8 cellular contexts compared by ENCODE assay signal in the genomic region with DNA sequence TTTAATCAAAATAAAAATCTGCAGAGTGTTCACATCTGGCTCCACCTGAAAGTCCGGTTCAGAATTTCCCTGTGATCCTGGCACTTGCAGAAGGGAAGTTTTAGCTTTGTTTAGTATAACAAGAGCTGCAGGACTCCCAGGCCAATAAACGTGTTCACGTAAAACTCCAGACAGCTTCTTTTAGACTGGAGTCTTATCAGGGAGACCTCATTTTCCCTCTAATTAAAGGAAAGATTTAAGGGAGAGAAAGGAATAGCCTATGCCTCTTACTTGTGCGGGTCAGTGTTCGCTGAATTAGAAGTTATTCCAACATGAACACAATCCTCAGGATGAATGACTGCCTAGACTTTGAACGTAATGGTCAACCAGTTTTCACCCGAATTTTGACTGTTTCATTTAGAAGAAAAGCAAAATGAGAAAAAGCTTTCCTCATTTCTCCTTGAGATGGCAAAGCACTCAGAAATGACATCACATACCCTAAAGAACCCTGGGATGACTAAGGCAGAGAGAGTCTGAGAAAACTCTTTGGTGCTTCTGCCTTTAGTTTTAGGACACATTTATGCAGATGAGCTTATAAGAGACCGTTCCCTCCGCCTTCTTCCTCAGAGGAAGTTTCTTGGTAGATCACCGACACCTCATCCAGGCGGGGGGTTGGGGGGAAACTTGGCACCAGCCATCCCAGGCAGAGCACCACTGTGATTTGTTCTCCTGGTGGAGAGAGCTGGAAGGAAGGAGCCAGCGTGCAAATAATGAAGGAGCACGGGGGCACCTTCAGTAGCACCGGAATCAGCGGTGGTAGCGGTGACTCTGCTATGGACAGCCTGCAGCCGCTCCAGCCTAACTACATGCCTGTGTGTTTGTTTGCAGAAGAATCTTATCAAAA.
DNase-seq lines count a peak whose midpoint lies in the region; ATAC-seq and TF ChIP-seq lines count a peak whose summit lies in the region.

No MANE protein-coding gene starts in this region.

- DNase-seq in GM04504 (ENCODE audit: low read depth) (peak; percentile 81), choroid plexus epithelial cell (ENCODE audit: low read depth) (peak; percentile 90), kidney epithelial cell (ENCODE audit: low read depth) (peak; percentile 19), NCI-H2081 (lab: John Stamatoyannopoulos, UW) (no peak)
- peak; percentile 28 for DNase-seq in T-helper 2 cell treated with Interferon-gamma antibody and Interleukin-4, amounts not matched to agents 5 μg/mL and 100 μg/mL, for 36 hours (ENCODE audit: low spot score)
- peak; percentile 27 to 31 for DNase-seq in stimulated activated CD4-positive, alpha-beta T cell treated with anti-CD3 and anti-CD28 coated beads, Interleukin-15, amount 100 ng/mL, for 48 hours (ENCODE audit: low read depth in 2 of 2)

- no peaks in the 10 kb centered on the region for H3K27me3 ChIP-seq in kidney epithelial cell (ENCODE audit: control insufficient read depth, insufficient read depth, low read length)

- H3K4me3 Mint-ChIP-seq in T-helper 2 cell treated with Interferon-gamma antibody and Interleukin-4, amounts not matched to agents 5 μg/mL and 100 μg/mL, for 36 hours: peak overlapping the region; percentile 95

- H3K4me1 Mint-ChIP-seq in T-helper 2 cell treated with Interferon-gamma antibody and Interleukin-4, amounts not matched to agents 5 μg/mL and 100 μg/mL, for 36 hours (ENCODE audit: low read depth): peaks cover 68% of the 10 kb centered on the region

- peaks cover 18% of the 10 kb centered on the region for H3K36me3 Mint-ChIP-seq in T-helper 2 cell treated with Interferon-gamma antibody and Interleukin-4, amounts not matched to agents 5 μg/mL and 100 μg/mL, for 36 hours (ENCODE audit: low read depth)

- H3K27me3 Mint-ChIP-seq in T-helper 2 cell treated with Interferon-gamma antibody and Interleukin-4, amounts not matched to agents 5 μg/mL and 100 μg/mL, for 36 hours (ENCODE audit: low read depth): peaks cover 8% of the 10 kb centered on the region

- TF ChIP-seq CTCF in choroid plexus epithelial cell (conservative IDR thresholded peaks at IDR 0.05; ENCODE audit: low read depth, low read length) (peak; percentile 60), kidney epithelial cell (IDR thresholded peaks at IDR 0.05; ENCODE audit: insufficient read depth, low read length, poor library complexity, severe bottlenecking) (peak; percentile 22)

- H3K4me3 ChIP-seq in choroid plexus epithelial cell (ENCODE audit: low read depth, low read length) (peak overlapping the region; percentile 63), kidney epithelial cell (ENCODE audit: low read depth, low read length) (peak overlapping the region; percentile 33)

- peak; percentile 22 for ATAC-seq in HG02852 (IDR thresholded peaks at IDR 0.05; ENCODE audit: unreplicated experiment)
- ATAC-seq in HG03354 (IDR thresholded peaks at IDR 0.05; ENCODE audit: poor library complexity, severe bottlenecking, unreplicated experiment): no peak

- peak overlapping the region; percentile 84 for H3K27ac Mint-ChIP-seq in T-helper 2 cell treated with Interferon-gamma antibody and Interleukin-4, amounts not matched to agents 5 μg/mL and 100 μg/mL, for 36 hours

- no peaks in the 10 kb centered on the region for H3K36me3 ChIP-seq in kidney epithelial cell (ENCODE audit: control insufficient read depth, insufficient read depth, low read length)

- no peaks in the 10 kb centered on the region for H3K9me3 Mint-ChIP-seq in T-helper 2 cell treated with Interferon-gamma antibody and Interleukin-4, amounts not matched to agents 5 μg/mL and 100 μg/mL, for 36 hours

Comparison
In these comparisons a context has a peak if more than half of its experiments do, and no peak if none do; other contexts are left out.
1. DNase-seq: peak in GM04504 (single experiment), T-helper 2 cell treated with Interferon-gamma antibody and Interleukin-4, amounts not matched to agents 5 μg/mL and 100 μg/mL, for 36 hours (single experiment), choroid plexus epithelial cell (single experiment), kidney epithelial cell (single experiment) and stimulated activated CD4-positive, alpha-beta T cell treated with anti-CD3 and anti-CD28 coated beads, Interleukin-15, amount 100 ng/mL, for 48 hours (2 of 2); none in NCI-H2081 (0 of 2).